In genomic region chr14:100030441-100031153, GRCh38 we compare ENCODE assay signal across 11 cellular contexts. TPM values are rescaled to one million over a fixed set of nuclear protein-coding genes. Genes with fewer than 3 reads are reported as not detected.
DNase-seq lines count a peak whose midpoint lies in the region; ATAC-seq and TF ChIP-seq lines count a peak whose summit lies in the region.
"Had no signal": no experiment of that assay in that cellular context is flagged by ENCODE, and none has a peak within 500 bp of the region (broad histone marks: within the 10 kb centered on the region; RNA-seq: fewer than 3 reads in every experiment).

No MANE protein-coding gene starts in this region.

- H3K27me3 Mint-ChIP-seq in activated T-helper 17 cell treated with anti-CD3 and anti-CD28 coated beads, Interleukin-2, amount 50 U/mL, for 72 hours, result no peaks in the 10 kb centered on the region
- no peaks in the 10 kb centered on the region for H3K27me3 Mint-ChIP-seq in activated T-cell treated with anti-CD3 and anti-CD28 coated beads, Interleukin-2, amount 50 U/mL, for 4 hours (ENCODE audit: low read depth)

- intact Hi-C loops in ascending aorta (cut with DNase I) (loop anchor here (5.0 kb wide), 2 partner anchors 48 to 77 kb away; no protein-coding TSS in a partner anchor), left cardiac atrium (cut with DNase I) (no loop called here), colonic mucosa (cut with DNase I) (no loop called here)

- no peaks in the 10 kb centered on the region for H3K36me3 Mint-ChIP-seq in activated T-helper 17 cell treated with anti-CD3 and anti-CD28 coated beads, Interleukin-2, amount 50 U/mL, for 72 hours (ENCODE audit: low read depth)
- H3K36me3 Mint-ChIP-seq in activated T-cell treated with anti-CD3 and anti-CD28 coated beads, Interleukin-2, amount 50 U/mL, for 4 hours (ENCODE audit: insufficient read depth), result no peaks in the 10 kb centered on the region

- H3K4me3 ChIP-seq in ascending aorta, result no peak overlapping the region
- H3K4me3 ChIP-seq in smooth muscle cell, result no peak overlapping the region
- no peak overlapping the region for H3K4me3 ChIP-seq in colonic mucosa

- no peaks in the 10 kb centered on the region for H3K4me1 Mint-ChIP-seq in activated T-helper 17 cell treated with anti-CD3 and anti-CD28 coated beads, Interleukin-2, amount 50 U/mL, for 72 hours
- H3K4me1 Mint-ChIP-seq in activated T-cell treated with anti-CD3 and anti-CD28 coated beads, Interleukin-2, amount 50 U/mL, for 4 hours (ENCODE audit: low read depth), result no peaks in the 10 kb centered on the region

- H3K79me2 ChIP-seq in smooth muscle cell (ENCODE audit: low read depth), result peaks cover 24% of the 10 kb centered on the region

- H3K27ac ChIP-seq in ascending aorta, result peak overlapping the region; percentile 42 to 48
- H3K27ac ChIP-seq in smooth muscle cell (ENCODE audit: low read depth), result peak overlapping the region; percentile 98
- no peak overlapping the region for H3K27ac ChIP-seq in colonic mucosa

- H3K4me1 ChIP-seq in ascending aorta, result peaks cover 0 to 17% of the 10 kb centered on the region in 2 donors
- peaks cover 10% of the 10 kb centered on the region for H3K4me1 ChIP-seq in smooth muscle cell (ENCODE audit: low read depth)
- H3K4me1 ChIP-seq in colonic mucosa, result no peaks in the 10 kb centered on the region

- no peak overlapping the region for H2AFZ ChIP-seq in smooth muscle cell (ENCODE audit: low read depth)

- peaks cover 48% of the 10 kb centered on the region for H3F3A ChIP-seq in smooth muscle cell (ENCODE audit: low read depth)

- peak overlapping the region; percentile 89 for H3K4me2 ChIP-seq in smooth muscle cell

- TF ChIP-seq CTCF in ascending aorta (IDR thresholded peaks at IDR 0.05), result no peak
- no peak for TF ChIP-seq CTCF in smooth muscle cell (IDR thresholded peaks at IDR 0.05; ENCODE audit: borderline replicate concordance, insufficient read depth, poor library complexity, severe bottlenecking)
- TF ChIP-seq CTCF in colonic mucosa (IDR thresholded peaks at IDR 0.05), result no peak

- DNase-seq in HCEC 1CT (peak; percentile 89), ascending aorta (ENCODE audit: low spot score in 2 of 2) (no peak), left cardiac atrium (no peak), smooth muscle cell (lab: John Stamatoyannopoulos, UW; ENCODE audit: unreplicated experiment) (no peak), colonic mucosa (no peak)
- no peak for DNase-seq in activated T-cell treated with anti-CD3 and anti-CD28 coated beads, Interleukin-2, amount 50 U/mL, for 4 hours
- DNase-seq: dorsolateral prefrontal cortex, GF-D8, NCI-H1930 had no signal

- H4K20me1 ChIP-seq in smooth muscle cell (ENCODE audit: low read depth), result peaks cover 8% of the 10 kb centered on the region

- peak overlapping the region; percentile 85 for H3K9ac ChIP-seq in smooth muscle cell (ENCODE audit: low read depth)
- no peak overlapping the region for H3K9ac ChIP-seq in colonic mucosa (ENCODE audit: low read depth in 2 of 2, low read length in 2 of 2)

- WGBS in smooth muscle cell (ENCODE audit: low lambda C conversion rate), result 34% methylated on average over 7 of the region's 7 CpGs

- no peaks in the 10 kb centered on the region for H3K27me3 ChIP-seq in ascending aorta
- H3K27me3 ChIP-seq in smooth muscle cell (ENCODE audit: low read depth), result no peaks in the 10 kb centered on the region
- no peaks in the 10 kb centered on the region for H3K27me3 ChIP-seq in colonic mucosa
- H3K27me3 ChIP-seq: dorsolateral prefrontal cortex had no signal

- H3K9me3 Mint-ChIP-seq in activated T-helper 17 cell treated with anti-CD3 and anti-CD28 coated beads, Interleukin-2, amount 50 U/mL, for 72 hours, result no peaks in the 10 kb centered on the region
- H3K9me3 Mint-ChIP-seq in activated T-cell treated with anti-CD3 and anti-CD28 coated beads, Interleukin-2, amount 50 U/mL, for 4 hours, result no peaks in the 10 kb centered on the region

- ATAC-seq in left cardiac atrium, result peak; percentile 50 to 73
- no peak for ATAC-seq in activated T-helper 17 cell treated with anti-CD3 and anti-CD28 coated beads, Interleukin-2, amount 50 U/mL, for 72 hours (replicated peaks)
- ATAC-seq in GM21390 (IDR thresholded peaks at IDR 0.05; ENCODE audit: unreplicated experiment), result no peak
- ATAC-seq in activated T-cell treated with anti-CD3 and anti-CD28 coated beads, Interleukin-2, amount 50 U/mL, for 4 hours, result no peak

- no peak overlapping the region for H3K4me3 Mint-ChIP-seq in activated T-helper 17 cell treated with anti-CD3 and anti-CD28 coated beads, Interleukin-2, amount 50 U/mL, for 72 hours
- H3K4me3 Mint-ChIP-seq in activated T-cell treated with anti-CD3 and anti-CD28 coated beads, Interleukin-2, amount 50 U/mL, for 4 hours, result no peak overlapping the region

- H3K27ac Mint-ChIP-seq in activated T-helper 17 cell treated with anti-CD3 and anti-CD28 coated beads, Interleukin-2, amount 50 U/mL, for 72 hours, result no peak overlapping the region

- no peaks in the 10 kb centered on the region for H3K9me3 ChIP-seq in ascending aorta
- no peaks in the 10 kb centered on the region for H3K9me3 ChIP-seq in smooth muscle cell (replicated peaks; ENCODE audit: low read depth)
- no peaks in the 10 kb centered on the region for H3K9me3 ChIP-seq in colonic mucosa

- H3K36me3 ChIP-seq in ascending aorta (no peaks in the 10 kb centered on the region), smooth muscle cell (ENCODE audit: low read depth) (no peaks in the 10 kb centered on the region), colonic mucosa (no peaks in the 10 kb centered on the region)

RNA-seq across cellular contexts. Expression of gene EVL, which starts 34.6 kb away (rescaled TPM):
- 11.7 TPM for total RNA-seq in ascending aorta
- 10 to 100 TPM; 48.3 to 58.8 TPM for total RNA-seq in left cardiac atrium
- total RNA-seq in smooth muscle cell, result 19.5 and 22.0 TPM in 2 replicates
- 26.3 and 31.3 TPM in 2 replicates for polyA plus RNA-seq in smooth muscle cell
- 100 to 1,000 TPM; 493 to 560 TPM for total RNA-seq in activated T-helper 17 cell treated with anti-CD3 and anti-CD28 coated beads, Interleukin-2, amount 50 U/mL, for 72 hours
- 100 to 1,000 TPM in 2 of 3 donors, 10 to 100 TPM in 1; 79.4 to 112 (median 107) TPM for total RNA-seq in activated T-cell treated with anti-CD3 and anti-CD28 coated beads, Interleukin-2, amount 50 U/mL, for 4 hours
- 10 to 100 TPM; 13.7 to 15.4 TPM for total RNA-seq in colonic mucosa

Comparison
In these comparisons a context has a peak if more than half of its experiments do, and no peak if none do; other contexts are left out.
1. ATAC-seq: peak in left cardiac atrium (2 of 2); none in activated T-helper 17 cell treated with anti-CD3 and anti-CD28 coated beads, Interleukin-2, amount 50 U/mL, for 72 hours (single experiment), GM21390 (single experiment) and activated T-cell treated with anti-CD3 and anti-CD28 coated beads, Interleukin-2, amount 50 U/mL, for 4 hours (0 of 2).
2. RNA of gene EVL, which starts 34.6 kb away (total RNA-seq): 493 to 560 TPM in activated T-helper 17 cell treated with anti-CD3 and anti-CD28 coated beads, Interleukin-2, amount 50 U/mL, for 72 hours; 79.4 to 112 TPM in activated T-cell treated with anti-CD3 and anti-CD28 coated beads, Interleukin-2, amount 50 U/mL, for 4 hours, 48.3 to 58.8 TPM in left cardiac atrium, 19.5 to 22.0 TPM in smooth muscle cell, 13.7 to 15.4 TPM in colonic mucosa and 11.7 TPM in ascending aorta (single experiment); every median in the first group is over 4 times any median in the second.